25 cellular contexts compared by ENCODE assay signal in the genomic region with DNA sequence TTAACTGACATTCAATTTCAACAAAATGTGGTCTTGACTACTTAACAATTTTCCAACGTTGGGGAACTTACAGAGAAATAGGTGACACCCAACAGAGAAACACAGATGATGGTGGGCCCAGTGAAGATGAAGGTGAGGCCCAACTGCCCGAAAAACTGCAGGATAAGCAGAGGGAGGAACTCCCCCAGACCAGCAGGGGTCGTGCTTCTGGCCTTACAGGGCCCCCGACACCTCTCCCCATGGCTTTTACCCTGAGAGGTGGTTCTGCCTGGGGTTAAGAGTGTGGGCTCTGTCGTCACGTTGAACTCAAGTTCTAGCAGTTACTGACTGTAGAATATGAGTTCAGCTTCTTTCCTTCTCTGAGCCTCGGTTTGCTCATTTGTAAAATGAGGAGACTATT.
DNase-seq lines count a peak whose midpoint lies in the region; ATAC-seq and TF ChIP-seq lines count a peak whose summit lies in the region.
"Had no signal": no experiment of that assay in that cellular context is flagged by ENCODE, and none has a peak within 500 bp of the region (broad histone marks: within the 10 kb centered on the region; RNA-seq: fewer than 3 reads in every experiment).

No MANE protein-coding gene starts in this region.

- H3K36me3 Mint-ChIP-seq in chondrocyte (ENCODE audit: low read depth): no peaks in the 10 kb centered on the region
- H3K36me3 Mint-ChIP-seq: CD8-positive, alpha-beta T cell; stimulated activated effector memory CD8-positive, alpha-beta T cell treated with anti-CD3 and anti-CD28 coated beads, Interleukin-12 subunit alpha, Interleukin-12 subunit beta, amount 100 ng/mL, for 72 hours had no signal

- no peaks in the 10 kb centered on the region for H3K79me2 ChIP-seq in DND-41 (ENCODE audit: insufficient read depth, low read length)

- H3K9ac ChIP-seq in DND-41 (ENCODE audit: low read depth, low read length): no peak overlapping the region

- H3K4me1 Mint-ChIP-seq in chondrocyte (ENCODE audit: low read depth): peaks cover 12% of the 10 kb centered on the region
- H3K4me1 Mint-ChIP-seq: stimulated activated effector memory CD8-positive, alpha-beta T cell treated with anti-CD3 and anti-CD28 coated beads, Interleukin-12 subunit alpha, Interleukin-12 subunit beta, amount 100 ng/mL, for 72 hours had no signal

- H3K4me1 ChIP-seq in DND-41 (ENCODE audit: insufficient read depth, low read length) (no peaks in the 10 kb centered on the region), sigmoid colon (peaks cover 0 to 16% (median 12%) of the 10 kb centered on the region in 4 donors)
- H3K4me1 ChIP-seq: esophagus muscularis mucosa, gastrocnemius medialis, lower lobe of right lung, testis had no signal

- no peak overlapping the region for H2AFZ ChIP-seq in DND-41 (ENCODE audit: low read depth, low read length)

- WGBS in sigmoid colon, 2 donors: 76 to 81% methylated on average over 7 of the region's 7 CpGs

- no peak overlapping the region for H3K27ac Mint-ChIP-seq in chondrocyte (ENCODE audit: unreplicated experiment)
- H3K27ac Mint-ChIP-seq: activated CD8-positive, alpha-beta T cell treated with anti-CD3 and anti-CD28 coated beads for 36 hours; CD8-positive, alpha-beta T cell; stimulated activated effector memory CD8-positive, alpha-beta T cell treated with anti-CD3 and anti-CD28 coated beads, Interleukin-12 subunit alpha, Interleukin-12 subunit beta, amount 100 ng/mL, for 72 hours had no signal

- peak; percentile 10 for DNase-seq in DND-41
- DNase-seq in NB4 (ENCODE audit: low read depth): peak; percentile 8
- no peak for DNase-seq in chondrocyte (ENCODE audit: low spot score)
- DNase-seq in sigmoid colon: no peak
- no peak for DNase-seq in HK-2 (ENCODE audit: unreplicated experiment)
- no peak for DNase-seq in NCI-H2227 treated with DMSO at 0.1 percent for 48 hours (lab: John Stamatoyannopoulos, UW)
- no peak for DNase-seq in pons (ENCODE audit: low spot score)
- DNase-seq: activated CD8-positive, alpha-beta T cell treated with anti-CD3 and anti-CD28 coated beads for 36 hours; brain microvascular endothelial cell; CD8-positive, alpha-beta T cell; DMS79 treated with DMSO at 0.1 percent for 48 hours; effector memory CD4-positive, alpha-beta T cell; gastrocnemius medialis; HCEC 1CT; lower lobe of right lung; NCI-H1436 treated with DMSO at 0.1 percent for 48 hours; NCI-H510A treated with DMSO at 0.1 percent for 48 hours; small intestine; stimulated activated CD4-positive, alpha-beta T cell treated with anti-CD3 and anti-CD28 coated beads, Interleukin-2, amount 100 ng/mL, for 24 hours; T-helper 9 cell; testis had no signal

- no peak for ATAC-seq in DND-41 (ENCODE audit: insufficient read depth, low read depth)
- ATAC-seq: activated CD4-positive, CD25-positive, alpha-beta regulatory T cell treated with anti-CD3 and anti-CD28 coated beads, Interleukin-2, amount 50 U/mL, for 24 hours; activated CD8-positive, alpha-beta T cell treated with anti-CD3 and anti-CD28 coated beads for 36 hours; CD8-positive, alpha-beta T cell; gastrocnemius medialis; lower lobe of right lung; stimulated activated effector memory CD8-positive, alpha-beta T cell treated with anti-CD3 and anti-CD28 coated beads, Interleukin-12 subunit alpha, Interleukin-12 subunit beta, amount 100 ng/mL, for 72 hours had no signal

- peaks cover 11% of the 10 kb centered on the region for H3K27me3 Mint-ChIP-seq in chondrocyte (ENCODE audit: low read depth)

- H3K9me3 Mint-ChIP-seq in chondrocyte (ENCODE audit: low read depth): no peaks in the 10 kb centered on the region
- H3K9me3 Mint-ChIP-seq: CD8-positive, alpha-beta T cell; stimulated activated effector memory CD8-positive, alpha-beta T cell treated with anti-CD3 and anti-CD28 coated beads, Interleukin-12 subunit alpha, Interleukin-12 subunit beta, amount 100 ng/mL, for 72 hours had no signal

- intact Hi-C loops in sigmoid colon (cut with DNase I): no loop called here

- no peaks in the 10 kb centered on the region for H4K20me1 ChIP-seq in DND-41 (ENCODE audit: insufficient read depth, low read length)

- no peaks in the 10 kb centered on the region for H3K27me3 ChIP-seq in DND-41 (ENCODE audit: insufficient read depth, low read length, poor library complexity)
- no peaks in the 10 kb centered on the region for H3K27me3 ChIP-seq in sigmoid colon
- H3K27me3 ChIP-seq: brain microvascular endothelial cell, gastrocnemius medialis, testis had no signal

- H3K36me3 ChIP-seq in DND-41 (ENCODE audit: insufficient read depth, low read length) (no peaks in the 10 kb centered on the region), sigmoid colon (no peaks in the 10 kb centered on the region)
- H3K36me3 ChIP-seq: brain microvascular endothelial cell, esophagus muscularis mucosa, gastrocnemius medialis, lower lobe of right lung had no signal

- no peak overlapping the region for H3K4me3 ChIP-seq in DND-41 (ENCODE audit: low read depth in 1 of 2, low read length in 2 of 2)
- H3K4me3 ChIP-seq in GM12875 (ENCODE audit: low read depth, low read length): no peak overlapping the region
- H3K4me3 ChIP-seq in NB4 (ENCODE audit: low read depth, low read length): no peak overlapping the region
- H3K4me3 ChIP-seq in sigmoid colon: no peak overlapping the region
- H3K4me3 ChIP-seq: esophagus muscularis mucosa, gastrocnemius medialis, lower lobe of right lung, testis had no signal

- no peaks in the 10 kb centered on the region for H3K9me3 ChIP-seq in DND-41 (ENCODE audit: insufficient read depth, low read length, severe bottlenecking)
- no peaks in the 10 kb centered on the region for H3K9me3 ChIP-seq in sigmoid colon
- H3K9me3 ChIP-seq: esophagus muscularis mucosa, gastrocnemius medialis, lower lobe of right lung, testis had no signal

- H3K4me3 Mint-ChIP-seq in chondrocyte (ENCODE audit: unreplicated experiment): no peak overlapping the region
- H3K4me3 Mint-ChIP-seq: activated CD8-positive, alpha-beta T cell treated with anti-CD3 and anti-CD28 coated beads for 36 hours; CD8-positive, alpha-beta T cell; stimulated activated effector memory CD8-positive, alpha-beta T cell treated with anti-CD3 and anti-CD28 coated beads, Interleukin-12 subunit alpha, Interleukin-12 subunit beta, amount 100 ng/mL, for 72 hours had no signal

- H3K4me2 ChIP-seq in DND-41 (ENCODE audit: insufficient read depth, low read length): no peak overlapping the region

- TF ChIP-seq EP300 in sigmoid colon (IDR thresholded peaks at IDR 0.05): no peak

- TF ChIP-seq CTCF in DND-41 (IDR thresholded peaks at IDR 0.05; ENCODE audit: borderline replicate concordance, extremely low read depth, low read length, poor library complexity, severe bottlenecking) (peak; percentile 44), GM12875 (IDR thresholded peaks at IDR 0.05; ENCODE audit: borderline replicate concordance, insufficient read depth, low read depth, low read length) (peak; percentile 32; the same call in 1 of the 2 replicates), NB4 (IDR thresholded peaks at IDR 0.05; ENCODE audit: low read depth, low read length) (peak; percentile 45), chondrocyte (IDR thresholded peaks at IDR 0.05) (peak; percentile 6), sigmoid colon (IDR thresholded peaks at IDR 0.05) (no peak)

- H3K27ac ChIP-seq in DND-41 (ENCODE audit: low read length) (no peak overlapping the region), sigmoid colon (no peak overlapping the region)
- H3K27ac ChIP-seq: brain microvascular endothelial cell, esophagus muscularis mucosa, gastrocnemius medialis, lower lobe of right lung, testis had no signal

- TF ChIP-seq POLR2A in NB4 (IDR thresholded peaks at IDR 0.05; ENCODE audit: extremely low read depth, insufficient read length): no peak
- TF ChIP-seq POLR2A in sigmoid colon (IDR thresholded peaks at IDR 0.05): no peak

Comparison
In these comparisons a context has a peak if more than half of its experiments do, and no peak if none do; other contexts are left out.
1. DNase-seq: peak in DND-41 (single experiment) and NB4 (single experiment); none in chondrocyte (single experiment), sigmoid colon (single experiment), HK-2 (single experiment), NCI-H2227 treated with DMSO at 0.1 percent for 48 hours (single experiment) and pons (single experiment).
2. CTCF ChIP-seq: peak in DND-41 (single experiment), GM12875 (single experiment), NB4 (single experiment) and chondrocyte (single experiment); none in sigmoid colon (0 of 4).